Comparison of ENCODE assay signal across 24 cellular contexts in genomic region chr1:245987222-245987545, GRCh38.
A peak's percentile ranks its signal among the peaks of the same experiment; 100 is the strongest.
DNase-seq lines count a peak whose midpoint lies in the region; ATAC-seq and TF ChIP-seq lines count a peak whose summit lies in the region.
"Had no signal": no experiment of that assay in that cellular context is flagged by ENCODE, and none has a peak within 500 bp of the region (broad histone marks: within the 10 kb centered on the region; RNA-seq: fewer than 3 reads in every experiment).

No MANE protein-coding gene starts in this region.

- H3K4me3 ChIP-seq in CD8-positive, alpha-beta memory T cell (ENCODE audit: low read length), result no peak overlapping the region
- no peak overlapping the region for H3K4me3 ChIP-seq in RWPE2 (ENCODE audit: severe bottlenecking)
- no peak overlapping the region for H3K4me3 ChIP-seq in gastrocnemius medialis
- H3K4me3 ChIP-seq: coronary artery, pancreas, testis, uterus had no signal

- POLR2A ChIA-PET in CD8-positive, alpha-beta memory T cell (lab: Charles Lee), result no interaction called here

- no peak for TF ChIP-seq POLR2A in gastrocnemius medialis (IDR thresholded peaks at IDR 0.05)

- no peak overlapping the region for H3K4me3 Mint-ChIP-seq in CD8-positive, alpha-beta memory T cell
- H3K4me3 Mint-ChIP-seq in osteocyte (ENCODE audit: unreplicated experiment), result no peak overlapping the region
- H3K4me3 Mint-ChIP-seq: activated CD4-positive, alpha-beta T cell treated with anti-CD3 and anti-CD28 coated beads, Interleukin-2, amount 10 ng/mL, durations not matched to agents 24 days and 14 days; activated naive CD4-positive, alpha-beta T cell treated with anti-CD3 and anti-CD28 coated beads, Interleukin-2, amount 10 ng/mL, durations not matched to agents 7 days and 5 days; activated T-cell treated with anti-CD3 and anti-CD28 coated beads, Interleukin-2, amount 50 U/mL, for 72 hours; T-helper 2 cell treated with Interferon-gamma antibody and Interleukin-4, amounts not matched to agents 5 μg/mL and 100 μg/mL, for 36 hours had no signal

- intact Hi-C loops in gastrocnemius medialis (cut with DNase I; ENCODE audit: low total_unique reads), result no loop called here

- CTCF ChIA-PET in CD8-positive, alpha-beta memory T cell (lab: Charles Lee), result no interaction called here

- peak overlapping the region; percentile 53 for H3K27ac ChIP-seq in CD8-positive, alpha-beta memory T cell (ENCODE audit: low read depth, low read length)
- H3K27ac ChIP-seq in RWPE2 (ENCODE audit: poor library complexity, severe bottlenecking) (no peak overlapping the region), epithelial cell of prostate (peak overlapping the region; percentile 9), gastrocnemius medialis (no peak overlapping the region)
- H3K27ac ChIP-seq: coronary artery, KMS-11, pancreas, testis, uterus, VCaP had no signal

- H3K9me3 ChIP-seq in CD8-positive, alpha-beta memory T cell (ENCODE audit: low read length), result no peaks in the 10 kb centered on the region
- H3K9me3 ChIP-seq in RWPE2 (ENCODE audit: severe bottlenecking) (no peaks in the 10 kb centered on the region), gastrocnemius medialis (no peaks in the 10 kb centered on the region)
- H3K9me3 ChIP-seq: pancreas, testis, uterus had no signal

- ATAC-seq in RWPE2 (ENCODE audit: low read depth) (peak; percentile 21; the same call in 1 of the 3 replicates), gastrocnemius medialis (no peak)
- ATAC-seq: activated T-cell treated with anti-CD3 and anti-CD28 coated beads, Interleukin-2, amount 50 U/mL, for 72 hours; pancreas had no signal

- peaks cover 0 to 6% of the 10 kb centered on the region in 2 donors for H3K27me3 Mint-ChIP-seq in CD8-positive, alpha-beta memory T cell
- H3K27me3 Mint-ChIP-seq in osteocyte (ENCODE audit: unreplicated experiment), result no peaks in the 10 kb centered on the region
- H3K27me3 Mint-ChIP-seq: activated CD4-positive, alpha-beta T cell treated with anti-CD3 and anti-CD28 coated beads, Interleukin-2, amount 10 ng/mL, durations not matched to agents 24 days and 14 days; activated naive CD4-positive, alpha-beta T cell treated with anti-CD3 and anti-CD28 coated beads, Interleukin-2, amount 10 ng/mL, durations not matched to agents 7 days and 5 days had no signal

- no peak overlapping the region for H3K27ac Mint-ChIP-seq in CD8-positive, alpha-beta memory T cell
- H3K27ac Mint-ChIP-seq in osteocyte (ENCODE audit: unreplicated experiment), result peak overlapping the region; percentile 87
- H3K27ac Mint-ChIP-seq: activated CD4-positive, alpha-beta T cell treated with anti-CD3 and anti-CD28 coated beads, Interleukin-2, amount 10 ng/mL, durations not matched to agents 24 days and 14 days; activated naive CD4-positive, alpha-beta T cell treated with anti-CD3 and anti-CD28 coated beads, Interleukin-2, amount 10 ng/mL, durations not matched to agents 7 days and 5 days; activated T-cell treated with anti-CD3 and anti-CD28 coated beads, Interleukin-2, amount 50 U/mL, for 72 hours; T-helper 2 cell treated with Interferon-gamma antibody and Interleukin-4, amounts not matched to agents 5 μg/mL and 100 μg/mL, for 36 hours had no signal

- no peaks in the 10 kb centered on the region for H3K36me3 ChIP-seq in CD8-positive, alpha-beta memory T cell (ENCODE audit: insufficient read depth, low read length)
- H3K36me3 ChIP-seq in RWPE2 (ENCODE audit: low read depth) (no peaks in the 10 kb centered on the region), gastrocnemius medialis (no peaks in the 10 kb centered on the region)
- H3K36me3 ChIP-seq: pancreas, uterus had no signal

- no peaks in the 10 kb centered on the region for H3K27me3 ChIP-seq in CD8-positive, alpha-beta memory T cell (ENCODE audit: insufficient read depth, low read length, poor library complexity, severe bottlenecking)
- no peaks in the 10 kb centered on the region for H3K27me3 ChIP-seq in RWPE2 (ENCODE audit: insufficient read depth, poor library complexity, severe bottlenecking)
- H3K27me3 ChIP-seq in gastrocnemius medialis, result no peaks in the 10 kb centered on the region
- H3K27me3 ChIP-seq: pancreas, testis, uterus had no signal

- in situ Hi-C loops in gastrocnemius medialis (cut with MboI; ENCODE audit: low sequenced_read_pairs in 4 of 4), result no loop called here

- H3K36me3 Mint-ChIP-seq in CD8-positive, alpha-beta memory T cell, result peaks cover 0 to 7% (median 2%) of the 10 kb centered on the region in 3 donors
- H3K36me3 Mint-ChIP-seq in osteocyte (ENCODE audit: unreplicated experiment), result no peaks in the 10 kb centered on the region
- H3K36me3 Mint-ChIP-seq: activated naive CD4-positive, alpha-beta T cell treated with anti-CD3 and anti-CD28 coated beads, Interleukin-2, amount 10 ng/mL, durations not matched to agents 7 days and 5 days had no signal

- no peaks in the 10 kb centered on the region for H3K9me3 Mint-ChIP-seq in CD8-positive, alpha-beta memory T cell
- peaks cover 3% of the 10 kb centered on the region for H3K9me3 Mint-ChIP-seq in osteocyte (ENCODE audit: unreplicated experiment)
- H3K9me3 Mint-ChIP-seq: activated CD4-positive, alpha-beta T cell treated with anti-CD3 and anti-CD28 coated beads, Interleukin-2, amount 10 ng/mL, durations not matched to agents 24 days and 14 days; activated naive CD4-positive, alpha-beta T cell treated with anti-CD3 and anti-CD28 coated beads, Interleukin-2, amount 10 ng/mL, durations not matched to agents 7 days and 5 days; T-helper 2 cell treated with Interferon-gamma antibody and Interleukin-4, amounts not matched to agents 5 μg/mL and 100 μg/mL, for 36 hours had no signal

- no peak for TF ChIP-seq CTCF in RWPE2 (IDR thresholded peaks at IDR 0.05; ENCODE audit: poor library complexity, severe bottlenecking)
- TF ChIP-seq CTCF in osteocyte (IDR thresholded peaks at IDR 0.05), result no peak
- TF ChIP-seq CTCF in gastrocnemius medialis (IDR thresholded peaks at IDR 0.05 in 4 of 5, conservative IDR thresholded peaks at IDR 0.05 in 1 of 5), result no peak

- no peaks in the 10 kb centered on the region for H3K4me1 Mint-ChIP-seq in CD8-positive, alpha-beta memory T cell
- H3K4me1 Mint-ChIP-seq in osteocyte (ENCODE audit: unreplicated experiment), result peaks cover 33% of the 10 kb centered on the region
- H3K4me1 Mint-ChIP-seq: activated CD4-positive, alpha-beta T cell treated with anti-CD3 and anti-CD28 coated beads, Interleukin-2, amount 10 ng/mL, durations not matched to agents 24 days and 14 days; activated naive CD4-positive, alpha-beta T cell treated with anti-CD3 and anti-CD28 coated beads, Interleukin-2, amount 10 ng/mL, durations not matched to agents 7 days and 5 days had no signal

- H3K4me1 ChIP-seq in CD8-positive, alpha-beta memory T cell (ENCODE audit: insufficient read depth, low read length), result no peaks in the 10 kb centered on the region
- peaks cover 9% of the 10 kb centered on the region for H3K4me1 ChIP-seq in RWPE2 (ENCODE audit: insufficient read depth, poor library complexity, severe bottlenecking)
- no peaks in the 10 kb centered on the region for H3K4me1 ChIP-seq in gastrocnemius medialis
- H3K4me1 ChIP-seq: testis, uterus had no signal

- no peak for DNase-seq in CD8-positive, alpha-beta memory T cell
- DNase-seq in RWPE2 (ENCODE audit: low spot score) (no peak), epithelial cell of prostate (ENCODE audit: low read depth, low spot score) (no peak), osteocyte (ENCODE audit: extremely low spot score, unreplicated experiment) (no peak), gastrocnemius medialis (no peak), NCI-H82 (lab: John Stamatoyannopoulos, UW) (no peak), kidney tubule cell (ENCODE audit: low spot score) (no peak)
- DNase-seq in activated CD8-positive, alpha-beta memory T cell treated with anti-CD3 and anti-CD28 coated beads, Interleukin-2, amount 50 U/mL, for 48 hours, result no peak
- DNase-seq: activated CD4-positive, alpha-beta T cell treated with anti-CD3 and anti-CD28 coated beads, Interleukin-2, amount 10 ng/mL, durations not matched to agents 24 days and 14 days; activated naive CD4-positive, alpha-beta T cell treated with anti-CD3 and anti-CD28 coated beads, Interleukin-2, amount 10 ng/mL, durations not matched to agents 7 days and 5 days; activated T-cell treated with anti-CD3 and anti-CD28 coated beads, Interleukin-2, amount 50 U/mL, for 72 hours; amygdala; NCI-H1694; NCI-H2171; NCI-H524 treated with DMSO at 0.1 percent for 48 hours; pancreas; stimulated activated CD4-positive, alpha-beta T cell treated with anti-CD3 and anti-CD28 coated beads, Interleukin-4, amount 100 ng/mL, for 4 hours; stimulated activated naive CD4-positive, alpha-beta T cell treated with Interleukin-2 at 50 U/mL for 16 hours; testis had no signal

Comparison
In these comparisons a context has a peak if more than half of its experiments do, and no peak if none do; other contexts are left out.
1. H3K27ac ChIP-seq: peak in CD8-positive, alpha-beta memory T cell (single experiment) and epithelial cell of prostate (single experiment); none in RWPE2 (single experiment) and gastrocnemius medialis (0 of 4).